ENCODE assay signal across 9 cellular contexts in genomic region chr7:55573234-55573504, GRCh38. TPM values are rescaled to one million over a fixed set of nuclear protein-coding genes. Genes with fewer than 3 reads are reported as not detected.
A peak's percentile ranks its signal among the peaks of the same experiment; 100 is the strongest.
DNase-seq lines count a peak whose midpoint lies in the region; ATAC-seq, FAIRE-seq and TF ChIP-seq lines count a peak whose summit lies in the region.
"Had no signal": no experiment of that assay in that cellular context is flagged by ENCODE, and none has a peak within 500 bp of the region (broad histone marks: within the 10 kb centered on the region; RNA-seq: fewer than 3 reads in every experiment).

No MANE protein-coding gene starts in this region.

- no peak overlapping the region for H3K56ac ChIP-seq in H1 (replicated peaks; ENCODE audit: insufficient read length, low read depth, low read length)

- H4K91ac ChIP-seq in H1 (replicated peaks; ENCODE audit: insufficient read length, low read length) (no peak overlapping the region), trophoblast cell (ENCODE audit: low read depth, low read length) (no peak overlapping the region)

- POLR2A ChIA-PET in H1 (lab: Charles Lee; ENCODE audit: partially characterized antibody) = interaction anchor here (0.7 to 1.6 kb wide), 5 partner anchors 9 to 207 kb away, joined by 3 to 5 read pairs (median 5); no protein-coding TSS in a partner anchor

- H2BK12ac ChIP-seq in H1 (ENCODE audit: low read depth, low read length) = no peak overlapping the region
- H2BK12ac ChIP-seq in trophoblast cell (ENCODE audit: low read length) = no peak overlapping the region

- H3K4me1 ChIP-seq in DOHH2 (ENCODE audit: control insufficient read depth, low read length) (peaks cover 52% of the 10 kb centered on the region), H1 (replicated peaks in 1 of 4; ENCODE audit: control insufficient read depth in 3 of 4, insufficient read depth in 4 of 4, low read length in 3 of 4) (peaks cover 0 to 28% (median 20%) of the 10 kb centered on the region in 4 experiments; a peak in 5 of 7 replicates), trophoblast cell (ENCODE audit: control insufficient read depth in 1 of 2, insufficient read depth in 2 of 2, low read length in 2 of 2) (peaks cover 9 to 15% of the 10 kb centered on the region in 2 experiments)

- no peaks in the 10 kb centered on the region for H3K27me3 ChIP-seq in DOHH2 (ENCODE audit: control insufficient read depth, low read length)
- peaks cover 0 to 5% (median 0%) of the 10 kb centered on the region in 4 experiments; a peak in 2 of 7 replicates for H3K27me3 ChIP-seq in H1 (replicated peaks in 1 of 4; ENCODE audit: control insufficient read depth in 3 of 4, extremely low read depth in 1 of 4, insufficient read depth in 3 of 4, low read length in 3 of 4)
- no peaks in the 10 kb centered on the region for H3K27me3 ChIP-seq in trophoblast cell (ENCODE audit: insufficient read depth, low read length)
- H3K27me3 ChIP-seq: left lung had no signal

- H4K8ac ChIP-seq in H1 (ENCODE audit: extremely low read depth, insufficient read depth, low read length) = no peak overlapping the region
- H4K8ac ChIP-seq in trophoblast cell (ENCODE audit: low read depth, low read length) = no peak overlapping the region

- no peak overlapping the region for H2AK5ac ChIP-seq in H1 (ENCODE audit: low read depth, low read length)
- no peak overlapping the region for H2AK5ac ChIP-seq in trophoblast cell (ENCODE audit: low read length)

- H3K27ac ChIP-seq in DOHH2 (ENCODE audit: low read depth, low read length) (no peak overlapping the region), H1 (ENCODE audit: low read depth, low read length) (no peak overlapping the region), trophoblast cell (ENCODE audit: low read depth, low read length) (no peak overlapping the region)

- H3K79me1 ChIP-seq in H1 (ENCODE audit: low read depth, low read length) = no peaks in the 10 kb centered on the region
- H3K79me1 ChIP-seq in trophoblast cell (ENCODE audit: low read length) = peaks cover 11% of the 10 kb centered on the region

- no peak for TF ChIP-seq EP300 in H1 (IDR thresholded peaks at IDR 0.05; ENCODE audit: borderline replicate concordance in 1 of 2, low read depth in 2 of 2, low read length in 2 of 2)

- CTCF ChIA-PET in H1 (lab: Charles Lee; ENCODE audit: partially characterized antibody) = interaction anchor here (0.9 to 1.2 kb wide), 2 partner anchors 22 to 25 kb away, joined by 3 to 4 read pairs; no protein-coding TSS in a partner anchor

- ATAC-seq in HG03571 (IDR thresholded peaks at IDR 0.05; ENCODE audit: unreplicated experiment) (no peak), GM21717 (IDR thresholded peaks at IDR 0.05; ENCODE audit: unreplicated experiment) (no peak)

- H3F3A ChIP-seq in DOHH2 (ENCODE audit: control insufficient read depth, insufficient read depth) = peaks cover 16% of the 10 kb centered on the region

- H3K18ac ChIP-seq in H1 (ENCODE audit: extremely low read depth, low read length) (no peak overlapping the region), trophoblast cell (ENCODE audit: low read length) (no peak overlapping the region)

- no peak overlapping the region for H4K5ac ChIP-seq in H1 (ENCODE audit: insufficient read length, low read depth, low read length)

- H3K23ac ChIP-seq in H1 (ENCODE audit: insufficient read length) (no peak overlapping the region), trophoblast cell (ENCODE audit: low read length) (no peak overlapping the region)

- H2BK120ac ChIP-seq in H1 (replicated peaks; ENCODE audit: low read depth, low read length) (no peak overlapping the region), trophoblast cell (ENCODE audit: insufficient read depth, low read length, poor library complexity) (no peak overlapping the region)

- H3K4me2 ChIP-seq in DOHH2 (ENCODE audit: low read length) (peak overlapping the region; percentile 81), H1 (ENCODE audit: insufficient read depth in 1 of 2, low read depth in 2 of 2, low read length in 2 of 2) (peak overlapping the region; percentile 82 to 95), trophoblast cell (ENCODE audit: low read length) (peak overlapping the region; percentile 69)

- peaks cover 20% of the 10 kb centered on the region for H4K20me1 ChIP-seq in DOHH2 (ENCODE audit: control insufficient read depth, insufficient read depth, low read depth, low read length)
- no peaks in the 10 kb centered on the region for H4K20me1 ChIP-seq in H1 (replicated peaks in 1 of 2; ENCODE audit: control insufficient read depth in 1 of 2, insufficient read depth in 2 of 2, low read length in 2 of 2)

- no peaks in the 10 kb centered on the region for H3K9me2 ChIP-seq in DOHH2 (replicated peaks; ENCODE audit: control insufficient read depth, low read length)

- H3K14ac ChIP-seq in H1 (ENCODE audit: insufficient read length) = no peak overlapping the region
- H3K14ac ChIP-seq in trophoblast cell (ENCODE audit: low read length) = no peak overlapping the region

- H2AFZ ChIP-seq in H1 (ENCODE audit: low read length) (no peak overlapping the region), trophoblast cell (ENCODE audit: insufficient read depth, low read length, poor library complexity) (no peak overlapping the region)

- no peak for TF ChIP-seq POLR2A in H1 (IDR thresholded peaks at IDR 0.05; ENCODE audit: control extremely low read depth in 1 of 2, low read depth in 2 of 2, low read length in 2 of 2)

- TF ChIP-seq CTCF in DOHH2 (IDR thresholded peaks at IDR 0.05; ENCODE audit: low read depth, low read length, poor library complexity, severe bottlenecking) (no peak), H1 (IDR thresholded peaks at IDR 0.05; ENCODE audit: control extremely low read depth in 1 of 3, insufficient read depth in 1 of 3, low read depth in 1 of 3, low read length in 3 of 3) (no peak)

- WGBS in H1 (ENCODE audit: extremely low coverage in 1 of 2, insufficient coverage in 1 of 2, insufficient read length in 1 of 2, insufficient replicate concordance in 2 of 2, low coverage in 1 of 2, low lambda C conversion rate in 2 of 2, missing lambda C conversion rate in 1 of 2), 2 experiments = 17% methylated on average over 6 of the region's 6 CpGs; no CpG with 5 or more reads in 1 of the 2 experiments
- no CpG with 5 or more reads among the region's 6 CpGs for WGBS in trophoblast cell (ENCODE audit: extremely low coverage, insufficient coverage, insufficient read length)

- H3K4me3 ChIP-seq in DOHH2 (ENCODE audit: low read length) (peak overlapping the region; percentile 80), H1 (ENCODE audit: extremely low read depth in 1 of 4, insufficient read depth in 2 of 4, low read depth in 3 of 4, low read length in 4 of 4) (peak overlapping the region; percentile 68 to 85 (median 84); a peak in 7 of 8 replicates), trophoblast cell (ENCODE audit: low read depth, low read length) (no peak overlapping the region)

- H2BK5ac ChIP-seq in H1 (ENCODE audit: low read depth, low read length) (peak overlapping the region; percentile 3; the same call in 1 of the 2 replicates), trophoblast cell (ENCODE audit: low read depth, low read length, poor library complexity) (no peak overlapping the region)

- H3K9me3 ChIP-seq in DOHH2 (ENCODE audit: control insufficient read depth, insufficient read depth, low read length) (no peaks in the 10 kb centered on the region), H1 (ENCODE audit: insufficient read depth in 2 of 2, low read depth in 1 of 2, low read length in 1 of 2) (no peaks in the 10 kb centered on the region), trophoblast cell (ENCODE audit: insufficient read depth, low read depth, low read length) (no peaks in the 10 kb centered on the region)
- H3K9me3 ChIP-seq: left lung had no signal

- peak; percentile 44 for DNase-seq in NCI-H69 (lab: John Stamatoyannopoulos, UW)
- no peak for DNase-seq in H1 (ENCODE audit: low read depth in 1 of 2, low spot score in 2 of 2)
- DNase-seq in trophoblast cell = no peak
- DNase-seq in amniotic stem cell (lab: John Stamatoyannopoulos, UW) = no peak
- DNase-seq in iPS-NIHi11 (ENCODE audit: low spot score) = no peak
- DNase-seq: left lung had no signal

- no peak overlapping the region for H2BK20ac ChIP-seq in H1 (ENCODE audit: low read length)

- 0 out of 2 replicates have a peak overlapping the region, but pooled peaks have one; percentile 76 for H2BK15ac ChIP-seq in H1 (ENCODE audit: low read length)

- TF ChIP-seq RAD21 in H1 (IDR thresholded peaks at IDR 0.05 in 1 of 2, conservative IDR thresholded peaks at IDR 0.05 in 1 of 2; ENCODE audit: low read depth in 2 of 2, low read length in 2 of 2) = no peak

- H3K4ac ChIP-seq in H1 (replicated peaks; ENCODE audit: insufficient read length, low read depth, low read length) (no peak overlapping the region), trophoblast cell (ENCODE audit: low read depth, low read length) (no peak overlapping the region)

- peaks cover 12% of the 10 kb centered on the region for H3K23me2 ChIP-seq in H1 (ENCODE audit: low read depth, low read length)

- H3K36me3 ChIP-seq in DOHH2 (ENCODE audit: control insufficient read depth, low read length) (peaks cover 7% of the 10 kb centered on the region), H1 (ENCODE audit: control insufficient read depth in 2 of 4, insufficient read depth in 4 of 4, low read length in 3 of 4) (no peaks in the 10 kb centered on the region), trophoblast cell (ENCODE audit: control insufficient read depth in 1 of 2, insufficient read depth in 2 of 2, low read length in 2 of 2) (no peaks in the 10 kb centered on the region)
- H3K36me3 ChIP-seq: left lung had no signal

- H4K12ac ChIP-seq in trophoblast cell (ENCODE audit: low read depth, low read length) = no peak overlapping the region

- no peak for FAIRE-seq in H1 (lab: Jason Lieb, UNC)

- H3K79me2 ChIP-seq in DOHH2 (ENCODE audit: control insufficient read depth, low read length) = peaks cover 39% of the 10 kb centered on the region
- H3K79me2 ChIP-seq in H1 (ENCODE audit: control insufficient read depth in 1 of 2, insufficient read depth in 2 of 2, low read length in 2 of 2) = peaks cover 0 to 34% of the 10 kb centered on the region in 2 experiments; a peak in 2 of 4 replicates
- peaks cover 4% of the 10 kb centered on the region for H3K79me2 ChIP-seq in trophoblast cell (ENCODE audit: control insufficient read depth, insufficient read depth, low read length, poor library complexity)

- H3K9ac ChIP-seq in H1 (replicated peaks in 1 of 4; ENCODE audit: extremely low read depth in 1 of 4, low read depth in 3 of 4, low read length in 3 of 4) = 0 out of 7 replicates have a peak overlapping the region, but pooled peaks of 1 of the 4 experiments have one; percentile 1
- no peak overlapping the region for H3K9ac ChIP-seq in trophoblast cell (ENCODE audit: low read length)

RNA-seq across cellular contexts. Expression of gene VOPP1, which starts 0.9 kb away (rescaled TPM):
- 82.7 and 83.0 TPM in 2 replicates for total RNA-seq in H1 (2021; fragmentation: NEBNext Ultra II Directional; extraction: Animal tissue kit (Norgen Biotek cat#: 25700))
- 44.7 and 58.8 TPM in 2 replicates for polyA plus RNA-seq in H1 (2011; rRNA removed)
- polyA plus RNA-seq in H1 (2011; cell fraction: cytosol; rRNA removed) = 44.9 TPM
- 53.3 TPM for polyA plus RNA-seq in H1 (2011; cell fraction: nucleus; rRNA removed)
- polyA plus RNA-seq in H1 (2012, experiment 1 of 2) = 59.8 to 62.7 TPM (median 62.1 TPM) in 4 replicates
- polyA plus RNA-seq in H1 (2012, experiment 2 of 2) = 74.8 TPM
- 47.6 TPM for polyA plus RNA-seq in H1 (2013, experiment 1 of 2)
- 51.6 TPM for polyA plus RNA-seq in H1 (2013, experiment 2 of 2)
- 76.2 and 81.0 TPM in 2 replicates for polyA minus RNA-seq in H1 (2011; rRNA and poly(A)+ RNA removed)
- polyA minus RNA-seq in H1 (2011; cell fraction: cytosol; rRNA and poly(A)+ RNA removed) = 51.9 TPM
- polyA minus RNA-seq in H1 (2011; cell fraction: nucleus; rRNA and poly(A)+ RNA removed) = 53.8 TPM
- polyA plus RNA-seq in trophoblast cell (2013) = 17.6 and 18.5 TPM in 2 replicates
